Comparison of ENCODE assay signal across 9 cellular contexts in the genomic region with DNA sequence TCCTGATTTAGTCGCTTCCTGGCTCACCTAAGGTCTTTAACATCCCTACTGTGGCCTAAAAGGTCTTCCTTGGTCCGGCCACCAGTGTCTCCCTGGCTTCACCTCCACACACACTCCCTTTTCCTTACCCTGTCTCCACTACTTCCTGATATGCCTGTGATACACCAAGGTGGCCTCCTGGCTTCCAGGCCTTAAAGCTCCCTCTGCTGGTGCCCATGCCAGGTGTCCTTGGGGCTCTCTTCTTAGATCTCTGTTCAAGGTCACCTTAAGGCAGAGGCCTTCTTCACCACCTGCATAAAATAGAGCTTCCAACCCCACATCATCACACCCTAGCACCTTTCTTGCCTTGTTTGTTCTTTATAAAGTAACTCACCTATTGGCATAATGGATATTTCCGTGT.
A peak's percentile ranks its signal among the peaks of the same experiment; 100 is the strongest.
DNase-seq lines count a peak whose midpoint lies in the region; TF ChIP-seq lines count a peak whose summit lies in the region.
"Had no signal": no experiment of that assay in that cellular context is flagged by ENCODE, and none has a peak within 500 bp of the region (broad histone marks: within the 10 kb centered on the region; RNA-seq: fewer than 3 reads in every experiment).

No MANE protein-coding gene starts in this region.

- peak; percentile 28 for DNase-seq in ACHN
- no peak for DNase-seq in GM13977 (ENCODE audit: low spot score)
- DNase-seq in NCI-H748 treated with DMSO at 0.1 percent for 48 hours (lab: John Stamatoyannopoulos, UW), result peak; percentile 29
- no peak for DNase-seq in epithelial cell of proximal tubule (ENCODE audit: low read depth)
- no peak for DNase-seq in adrenal gland
- DNase-seq in stimulated activated CD4-positive, alpha-beta T cell treated with anti-CD3 and anti-CD28 coated beads, Interleukin-15, amount 100 ng/mL, for 24 hours, result no peak
- no peak for DNase-seq in KG1 (lab: John Stamatoyannopoulos, UW)
- DNase-seq in NCI-H2171 (lab: John Stamatoyannopoulos, UW), result no peak
- DNase-seq: NCI-H1048 had no signal

- H3K36me3 ChIP-seq in adrenal gland (replicated peaks in 1 of 2), result no peaks in the 10 kb centered on the region

- no peaks in the 10 kb centered on the region for H3K27me3 ChIP-seq in adrenal gland

- no peak overlapping the region for H3K4me3 ChIP-seq in epithelial cell of proximal tubule (ENCODE audit: low read depth, low read length)
- no peak overlapping the region for H3K4me3 ChIP-seq in adrenal gland

- no peaks in the 10 kb centered on the region for H3K4me1 ChIP-seq in adrenal gland (replicated peaks in 1 of 2)

- H3K9me3 ChIP-seq in adrenal gland (replicated peaks in 1 of 3), result no peaks in the 10 kb centered on the region

- intact Hi-C loops in adrenal gland (cut with DNase I), result no loop called here

- TF ChIP-seq CTCF in GM13977 (IDR thresholded peaks at IDR 0.05; ENCODE audit: extremely low read depth, insufficient read depth, missing control alignments), result peak; percentile 25
- peak; percentile 69 for TF ChIP-seq CTCF in epithelial cell of proximal tubule (conservative IDR thresholded peaks at IDR 0.05; ENCODE audit: low read depth, low read length)
- TF ChIP-seq CTCF in adrenal gland (IDR thresholded peaks at IDR 0.05), result no peak

- 88 to 93% (median 91%) methylated on average over 3 of the region's 3 CpGs for WGBS in adrenal gland, 4 donors

- no peak for TF ChIP-seq POLR2A in adrenal gland (IDR thresholded peaks at IDR 0.05)

- in situ Hi-C loops in ACHN (cut with HindIII; ENCODE audit: low pct_ligation_motif_present, low pct_unique_long_range_greater_than_20kb, low sequenced_read_pairs) (no loop called here), GM13977 (cut with MboI; ENCODE audit: low pct_unique_long_range_greater_than_20kb, low sequenced_read_pairs, unreplicated experiment) (no loop called here)

- H3K27ac ChIP-seq in adrenal gland, result no peak overlapping the region

Comparison
In these comparisons a context has a peak if more than half of its experiments do, and no peak if none do; other contexts are left out.
1. DNase-seq: peak in ACHN (single experiment) and NCI-H748 treated with DMSO at 0.1 percent for 48 hours (single experiment); none in GM13977 (single experiment), epithelial cell of proximal tubule (single experiment), adrenal gland (0 of 7), stimulated activated CD4-positive, alpha-beta T cell treated with anti-CD3 and anti-CD28 coated beads, Interleukin-15, amount 100 ng/mL, for 24 hours (single experiment), KG1 (single experiment) and NCI-H2171 (single experiment).
2. CTCF ChIP-seq: peak in GM13977 (single experiment) and epithelial cell of proximal tubule (single experiment); none in adrenal gland (0 of 6).